In the genomic region with DNA sequence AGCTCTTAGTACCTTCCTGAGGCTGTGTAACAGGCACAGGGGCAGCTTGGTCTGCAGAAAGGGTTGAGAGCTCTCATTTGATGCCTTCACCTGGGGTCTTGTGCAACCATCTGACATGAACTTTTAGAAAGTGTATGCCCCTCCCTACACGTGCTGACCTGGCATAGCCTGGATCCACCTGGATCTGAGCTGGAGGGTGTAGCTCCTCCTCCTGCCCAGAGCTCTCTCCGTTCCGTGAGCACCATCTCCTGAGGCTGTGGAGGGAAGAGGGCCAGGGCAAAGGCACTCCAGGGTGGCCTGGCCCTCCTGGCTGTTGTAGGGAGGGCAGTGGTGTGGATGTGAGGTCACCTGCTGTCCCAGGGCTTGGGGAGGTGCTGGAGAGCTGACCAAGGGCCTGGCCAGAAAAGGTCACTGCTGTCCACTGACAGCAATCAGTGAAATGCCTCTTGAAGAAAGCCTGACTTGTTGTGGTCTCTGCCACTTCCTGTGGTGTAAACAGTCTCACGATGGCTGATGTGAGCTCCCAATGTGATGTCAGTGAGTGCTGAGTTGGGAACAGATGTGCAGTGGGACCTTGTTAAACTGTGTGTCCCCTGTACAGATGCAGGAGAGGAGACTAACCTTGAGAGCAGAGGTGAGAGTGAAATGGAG, we compare ENCODE assay signal across 8 cellular contexts. TPM values are rescaled to one million over a fixed set of nuclear protein-coding genes. Genes with fewer than 3 reads are reported as not detected.
DNase-seq lines count a peak whose midpoint lies in the region; ATAC-seq and TF ChIP-seq lines count a peak whose summit lies in the region.
"Had no signal": no experiment of that assay in that cellular context is flagged by ENCODE, and none has a peak within 500 bp of the region (broad histone marks: within the 10 kb centered on the region; RNA-seq: fewer than 3 reads in every experiment).

No MANE protein-coding gene starts in this region.

- H3K27ac Mint-ChIP-seq in naive thymus-derived CD4-positive, alpha-beta T cell, result peak overlapping the region; percentile 48 to 92 (median 81)

- peaks cover 37 to 48% of the 10 kb centered on the region in 2 donors for H3K4me1 ChIP-seq in naive thymus-derived CD4-positive, alpha-beta T cell (ENCODE audit: control insufficient read depth in 2 of 2, insufficient read depth in 2 of 2, low read length in 2 of 2)
- peaks cover 0 to 19% (median 7%) of the 10 kb centered on the region in 3 donors for H3K4me1 ChIP-seq in gastroesophageal sphincter

- H3F3A ChIP-seq in SU-DHL-6 (ENCODE audit: insufficient read depth), result peaks cover 27% of the 10 kb centered on the region

- TF ChIP-seq CTCF in SU-DHL-6 (IDR thresholded peaks at IDR 0.05; ENCODE audit: insufficient read depth, low read length, poor library complexity, severe bottlenecking) (no peak), gastroesophageal sphincter (IDR thresholded peaks at IDR 0.05) (no peak)

- H3K27me3 ChIP-seq in SU-DHL-6 (ENCODE audit: low read length) (no peaks in the 10 kb centered on the region), gastroesophageal sphincter (no peaks in the 10 kb centered on the region)
- no peaks in the 10 kb centered on the region for H3K27me3 ChIP-seq in naive thymus-derived CD4-positive, alpha-beta T cell (ENCODE audit: control insufficient read depth in 2 of 2, insufficient read depth in 2 of 2, low read length in 2 of 2)

- no peaks in the 10 kb centered on the region for H4K20me1 ChIP-seq in SU-DHL-6 (ENCODE audit: low read depth, low read length)

- no peak overlapping the region for H2AFZ ChIP-seq in SU-DHL-6 (ENCODE audit: low read depth, low read length, severe bottlenecking)

- H3K9me3 ChIP-seq in SU-DHL-6 (ENCODE audit: insufficient read depth, low read length) (no peaks in the 10 kb centered on the region), gastroesophageal sphincter (no peaks in the 10 kb centered on the region)
- no peaks in the 10 kb centered on the region for H3K9me3 ChIP-seq in naive thymus-derived CD4-positive, alpha-beta T cell (ENCODE audit: control insufficient read depth in 2 of 3, low read length in 3 of 3)

- intact Hi-C loops in naive thymus-derived CD4-positive, alpha-beta T cell (cut with micrococcal nuclease), result loop anchor here in 1 of 2 donors (2.0 kb wide), 1 partner anchor 48 kb away; no protein-coding TSS in a partner anchor

- H3K79me2 ChIP-seq in SU-DHL-6 (ENCODE audit: insufficient read depth, low read length), result no peaks in the 10 kb centered on the region

- ATAC-seq in GM18502 (IDR thresholded peaks at IDR 0.05; ENCODE audit: poor library complexity, unreplicated experiment) (peak; percentile 33), GM21825 (IDR thresholded peaks at IDR 0.05; ENCODE audit: unreplicated experiment) (peak; percentile 39), gastroesophageal sphincter (no peak), HG02571 (IDR thresholded peaks at IDR 0.05; ENCODE audit: unreplicated experiment) (no peak)
- ATAC-seq in naive thymus-derived CD4-positive, alpha-beta T cell, result peak; percentile 42

- peak overlapping the region; percentile 8 for H3K4me3 ChIP-seq in SU-DHL-6 (ENCODE audit: insufficient read depth, low read length, poor library complexity, severe bottlenecking)
- H3K4me3 ChIP-seq in naive thymus-derived CD4-positive, alpha-beta T cell (ENCODE audit: low read length), result peak overlapping the region; percentile 17
- H3K4me3 ChIP-seq in gastroesophageal sphincter, result no peak overlapping the region

- peak overlapping the region; percentile 69 for H3K9ac ChIP-seq in SU-DHL-6 (ENCODE audit: low read length)

- peaks cover 0 to 2% (median 0%) of the 10 kb centered on the region in 5 donors for H3K36me3 Mint-ChIP-seq in naive thymus-derived CD4-positive, alpha-beta T cell

- DNase-seq in naive thymus-derived CD4-positive, alpha-beta T cell, result peak in 7 of 9 donors; percentile 30 to 57 (median 54)
- DNase-seq in NCI-H1436 (lab: John Stamatoyannopoulos, UW), result no peak

- peak overlapping the region; percentile 37 to 79 (median 50) for H3K4me3 Mint-ChIP-seq in naive thymus-derived CD4-positive, alpha-beta T cell

- peak overlapping the region; percentile 67 for H3K4me2 ChIP-seq in SU-DHL-6 (ENCODE audit: low read depth, low read length, poor library complexity, severe bottlenecking)

- H3K9me2 ChIP-seq in SU-DHL-6 (replicated peaks; ENCODE audit: insufficient read depth, low read length), result no peaks in the 10 kb centered on the region

- CTCF ChIA-PET in naive thymus-derived CD4-positive, alpha-beta T cell (lab: Charles Lee), result interaction anchor here (0.9 to 6.0 kb wide), 9 partner anchors 9 to 260 kb away, joined by 3 to 45 read pairs (median 7); no protein-coding TSS in a partner anchor

- no peak for TF ChIP-seq POLR2A in gastroesophageal sphincter (IDR thresholded peaks at IDR 0.05)

- peaks cover 0 to 18% (median 8%) of the 10 kb centered on the region in 5 donors for H3K27me3 Mint-ChIP-seq in naive thymus-derived CD4-positive, alpha-beta T cell

- no peaks in the 10 kb centered on the region for H3K36me3 ChIP-seq in SU-DHL-6 (ENCODE audit: low read length)
- no peaks in the 10 kb centered on the region for H3K36me3 ChIP-seq in naive thymus-derived CD4-positive, alpha-beta T cell (ENCODE audit: control insufficient read depth in 2 of 3, insufficient read depth in 3 of 3, low read length in 3 of 3)
- H3K36me3 ChIP-seq in gastroesophageal sphincter, result peaks cover 0 to 6% of the 10 kb centered on the region in 2 donors

- no peaks in the 10 kb centered on the region for H3K9me3 Mint-ChIP-seq in naive thymus-derived CD4-positive, alpha-beta T cell

- 100% methylated on average over 2 of the region's 4 CpGs; no CpG with 5 or more reads in 1 of the 2 donors for WGBS in gastroesophageal sphincter (ENCODE audit: low coverage in 1 of 2), 2 donors

- POLR2A ChIA-PET in naive thymus-derived CD4-positive, alpha-beta T cell (lab: Charles Lee), result interaction anchor here (1.0 to 2.1 kb wide), 5 partner anchors 12 to 259 kb away, joined by 3 to 14 read pairs (median 4); no protein-coding TSS in a partner anchor

- H3K27ac ChIP-seq in SU-DHL-6 (ENCODE audit: low read depth, low read length) (peak overlapping the region; percentile 92), gastroesophageal sphincter (no peak overlapping the region)
- no peak overlapping the region for H3K27ac ChIP-seq in naive thymus-derived CD4-positive, alpha-beta T cell (ENCODE audit: low read depth, low read length)

- no peak for TF ChIP-seq EP300 in gastroesophageal sphincter (IDR thresholded peaks at IDR 0.05)

- peaks cover 26 to 52% (median 44%) of the 10 kb centered on the region in 7 donors for H3K4me1 Mint-ChIP-seq in naive thymus-derived CD4-positive, alpha-beta T cell

RNA-seq across cellular contexts. Expression of a gene that starts 23.0 kb away (rescaled TPM):
- 1 to 10 TPM in 1 of 5 experiments, under 1 TPM in 4; 0.07 to 2.4 (median 0.80) TPM for total RNA-seq in naive thymus-derived CD4-positive, alpha-beta T cell
- polyA plus RNA-seq in naive thymus-derived CD4-positive, alpha-beta T cell, result under 1 TPM; 0.07 to 0.13 TPM
- under 1 TPM; 0.12 to 0.62 (median 0.32) TPM for total RNA-seq in gastroesophageal sphincter
- total RNA-seq: bronchial epithelial cell had no signal

Comparison
In these comparisons a context has a peak if more than half of its experiments do, and no peak if none do; other contexts are left out.
1. ATAC-seq: peak in GM18502 (single experiment), GM21825 (single experiment) and naive thymus-derived CD4-positive, alpha-beta T cell (single experiment); none in gastroesophageal sphincter (single experiment) and HG02571 (single experiment).
2. H3K4me3 ChIP-seq: peak in SU-DHL-6 (single experiment) and naive thymus-derived CD4-positive, alpha-beta T cell (single experiment); none in gastroesophageal sphincter (0 of 2).